In genomic region chr18:36772339-36772738, GRCh38 we compare ENCODE assay signal across 29 cellular contexts. TPM values are rescaled to one million over a fixed set of nuclear protein-coding genes. Genes with fewer than 3 reads are reported as not detected.
DNase-seq lines count a peak whose midpoint lies in the region; ATAC-seq, FAIRE-seq and TF ChIP-seq lines count a peak whose summit lies in the region.
"Had no signal": no experiment of that assay in that cellular context is flagged by ENCODE, and none has a peak within 500 bp of the region (broad histone marks: within the 10 kb centered on the region; RNA-seq: fewer than 3 reads in every experiment).

No MANE protein-coding gene starts in this region.

- H2AFZ ChIP-seq in OCI-LY7 (ENCODE audit: low read length) = no peak overlapping the region

- WGBS in pancreas, 2 donors = 37 to 55% methylated on average over 5 of the region's 5 CpGs

- intact Hi-C loops in pancreas (cut with DNase I) = no loop called here
- intact Hi-C loops in OCI-LY7 (cut with micrococcal nuclease; ENCODE audit: unreplicated experiment) = loop anchor here (5.0 kb wide), 1 partner anchor 35 kb away; no protein-coding TSS in a partner anchor

- BruUV-seq in OCI-LY7 (replicated peaks; lab: Mats Ljungman, UMichigan) = no TSS peak

- no peaks in the 10 kb centered on the region for H4K20me1 ChIP-seq in OCI-LY7 (ENCODE audit: insufficient read depth, low read length)

- H3K79me2 ChIP-seq in OCI-LY7 (ENCODE audit: insufficient read depth, low read depth, low read length) = no peaks in the 10 kb centered on the region

- DNase-seq in AG20443 (ENCODE audit: low spot score) = peak; percentile 68
- DNase-seq in HCEC 1CT = peak; percentile 8
- DNase-seq in fibroblast of mammary gland (ENCODE audit: low read depth) = peak; percentile 46
- DNase-seq in pancreas = peak in 1 of 6 donors; percentile 28
- DNase-seq in OCI-LY7 (ENCODE audit: low spot score) = no peak
- DNase-seq in activated gamma-delta T cell treated with Interleukin-2 at 50 U/mL for 16 hours = no peak
- DNase-seq: activated CD4-positive, alpha-beta T cell treated with anti-CD3 and anti-CD28 coated beads for 4 hours; activated CD8-positive, alpha-beta memory T cell treated with anti-CD3 and anti-CD28 coated beads for 24 hours; activated gamma-delta T cell; activated T-cell treated with anti-CD3 and anti-CD28 coated beads, Interleukin-2, amount 50 U/mL, for 1 hour; CD4-positive, alpha-beta memory T cell; dermis blood vessel endothelial cell; glutamatergic neuron; H9; Karpas-422; NCI-H1694 treated with DMSO at 0.1 percent for 48 hours; NCI-H524; nephron progenitor cell; right lobe of liver; SHP77; stimulated activated CD4-positive, alpha-beta T cell treated with anti-CD3 and anti-CD28 coated beads, Interleukin-4, amount 100 ng/mL, for 24 hours; SW 1271; T-helper 9 cell; upper lobe of left lung had no signal

- H3K36me3 ChIP-seq in pancreas (no peaks in the 10 kb centered on the region), OCI-LY7 (ENCODE audit: insufficient read depth, low read length) (no peaks in the 10 kb centered on the region)
- H3K36me3 ChIP-seq: right lobe of liver, upper lobe of left lung had no signal

- no peaks in the 10 kb centered on the region for H3K4me1 ChIP-seq in pancreas
- H3K4me1 ChIP-seq in OCI-LY7 (ENCODE audit: insufficient read depth, low read length, poor library complexity, severe bottlenecking) = peaks cover 8% of the 10 kb centered on the region
- H3K4me1 ChIP-seq: right lobe of liver had no signal

- H3K4me3 ChIP-seq in fibroblast of mammary gland (ENCODE audit: control insufficient read depth, low read depth, low read length) = no peak overlapping the region
- H3K4me3 ChIP-seq in pancreas = no peak overlapping the region
- H3K4me3 ChIP-seq in OCI-LY7 (ENCODE audit: low read depth, low read length, poor library complexity, severe bottlenecking) = no peak overlapping the region
- H3K4me3 ChIP-seq: lung, right lobe of liver, upper lobe of left lung had no signal

- TF ChIP-seq CTCF in fibroblast of mammary gland (conservative IDR thresholded peaks at IDR 0.05; ENCODE audit: control insufficient read depth, insufficient read depth, low read depth, low read length) = no peak
- TF ChIP-seq CTCF in pancreas (IDR thresholded peaks at IDR 0.05) = no peak
- TF ChIP-seq CTCF in OCI-LY7 (conservative IDR thresholded peaks at IDR 0.05; ENCODE audit: low read length) = no peak

- no peak overlapping the region for H3K4me2 ChIP-seq in OCI-LY7 (ENCODE audit: low read length)

- POLR2A ChIA-PET in OCI-LY7 (lab: Charles Lee) = no interaction called here

- peak overlapping the region in 1 of 4 donors; percentile 6 for H3K27ac ChIP-seq in pancreas
- H3K27ac ChIP-seq in OCI-LY7 (ENCODE audit: low read depth, low read length, poor library complexity, severe bottlenecking) = no peak overlapping the region
- H3K27ac ChIP-seq: right lobe of liver, upper lobe of left lung, VCaP had no signal

- CTCF ChIA-PET in OCI-LY7 (lab: Charles Lee; ENCODE audit: unreplicated experiment) = no interaction called here

- no peaks in the 10 kb centered on the region for H3K27me3 ChIP-seq in pancreas
- H3K27me3 ChIP-seq: right lobe of liver, upper lobe of left lung had no signal

- H3K9me3 ChIP-seq in pancreas (no peaks in the 10 kb centered on the region), OCI-LY7 (ENCODE audit: low read length) (no peaks in the 10 kb centered on the region)
- H3K9me3 ChIP-seq: right lobe of liver, upper lobe of left lung had no signal

- no peak for FAIRE-seq in pancreas (lab: Jason Lieb, UNC)
- FAIRE-seq: keratinocyte had no signal

- H3K9me2 ChIP-seq in OCI-LY7 (ENCODE audit: insufficient read depth, low read length) = no peaks in the 10 kb centered on the region

- ATAC-seq in pancreas (peak; percentile 35 to 79 (median 64)), GM18520 (IDR thresholded peaks at IDR 0.05; ENCODE audit: unreplicated experiment) (no peak)
- ATAC-seq: right lobe of liver; stimulated activated effector memory CD8-positive, alpha-beta T cell treated with anti-CD3 and anti-CD28 coated beads, Interleukin-12 subunit alpha, Interleukin-12 subunit beta, amount 100 ng/mL, for 72 hours had no signal

RNA-seq across cellular contexts. Expression of gene TPGS2, which starts 56.5 kb away (rescaled TPM):
- total RNA-seq in pancreas (10 to 100 TPM; 16.6 to 44.6 (median 30.0) TPM), OCI-LY7 (2022) (55.1 and 65.5 TPM in 2 replicates)
- 10 to 100 TPM; 18.5 to 26.8 TPM for polyA plus RNA-seq in pancreas
- total RNA-seq in OCI-LY7 (2014; rRNA removed; shearing (Covaris generic)) = 35.7 and 44.8 TPM in 2 replicates

RNA-seq across cellular contexts. Expression of gene KIAA1328, which starts 56.6 kb away (rescaled TPM):
- total RNA-seq in pancreas (1 to 10 TPM; 2.3 to 5.2 (median 4.1) TPM), OCI-LY7 (2022) (5.8 and 8.0 TPM in 2 replicates)
- 1 to 10 TPM; 2.1 to 3.0 TPM for polyA plus RNA-seq in pancreas
- 3.0 and 4.4 TPM in 2 replicates for total RNA-seq in OCI-LY7 (2014; rRNA removed; shearing (Covaris generic))

Comparison
In these comparisons a context has a peak if more than half of its experiments do, and no peak if none do; other contexts are left out.
1. DNase-seq: peak in AG20443 (single experiment), HCEC 1CT (single experiment) and fibroblast of mammary gland (single experiment); none in OCI-LY7 (single experiment) and activated gamma-delta T cell treated with Interleukin-2 at 50 U/mL for 16 hours (single experiment).